14 cellular contexts compared by ENCODE assay signal in the genomic region with DNA sequence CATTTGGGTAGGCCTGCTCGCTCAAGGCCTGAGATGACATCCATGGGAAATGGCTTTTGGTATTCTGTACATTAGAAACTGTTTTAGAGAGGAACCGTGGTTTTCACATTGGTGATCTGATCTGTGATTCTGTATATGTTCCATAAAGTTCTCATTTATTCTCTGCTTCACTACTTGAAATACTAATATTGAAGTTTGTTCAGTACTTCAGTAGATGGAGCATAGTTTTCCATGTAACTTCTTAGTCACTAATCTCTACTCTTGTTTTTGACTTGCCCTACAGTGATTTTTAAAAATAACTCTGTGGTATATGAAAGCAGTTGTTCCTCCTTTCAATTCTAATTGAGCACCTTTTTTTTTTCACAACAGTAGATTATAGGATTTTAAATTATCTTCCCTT.
DNase-seq lines count a peak whose midpoint lies in the region; ATAC-seq and TF ChIP-seq lines count a peak whose summit lies in the region.
"Had no signal": no experiment of that assay in that cellular context is flagged by ENCODE, and none has a peak within 500 bp of the region (broad histone marks: within the 10 kb centered on the region; RNA-seq: fewer than 3 reads in every experiment).

No MANE protein-coding gene starts in this region.

- H3K4me1 ChIP-seq in ascending aorta (peaks cover 8 to 53% of the 10 kb centered on the region in 2 donors), subcutaneous abdominal adipose tissue (ENCODE audit: control insufficient read depth in 5 of 5, insufficient read depth in 5 of 5, low read length in 5 of 5) (peaks cover 3 to 41% (median 30%) of the 10 kb centered on the region in 5 donors), SJCRH30 (no peaks in the 10 kb centered on the region), Peyer's patch (peaks cover 0 to 20% (median 9%) of the 10 kb centered on the region in 4 donors)

- no peak for DNase-seq in activated naive CD4-positive, alpha-beta T cell treated with anti-CD3 and anti-CD28 coated beads for 36 hours
- no peak for DNase-seq in activated naive CD4-positive, alpha-beta T cell treated with anti-CD3 and anti-CD28 coated beads, Interleukin-2, amount 50 U/mL, for 16 hours
- DNase-seq in ascending aorta (ENCODE audit: low spot score in 2 of 2) (no peak), SJCRH30 (no peak), sciatic nerve (ENCODE audit: low spot score) (no peak), Peyer's patch (no peak)
- DNase-seq: midbrain; NCI-H1417 treated with DMSO at 0.1 percent for 48 hours; NCI-H748 treated with DMSO at 0.1 percent for 48 hours; stimulated activated CD4-positive, alpha-beta T cell treated with anti-CD3 and anti-CD28 coated beads, Interleukin-2, amount 100 ng/mL, for 24 hours; stimulated activated naive CD4-positive, alpha-beta T cell had no signal

- peaks cover 37% of the 10 kb centered on the region for H3K36me3 Mint-ChIP-seq in activated naive CD4-positive, alpha-beta T cell treated with anti-CD3 and anti-CD28 coated beads for 36 hours (ENCODE audit: low read depth)

- H3K27me3 ChIP-seq in ascending aorta (no peaks in the 10 kb centered on the region), subcutaneous abdominal adipose tissue (ENCODE audit: control insufficient read depth in 5 of 5, insufficient read depth in 4 of 5, low read length in 5 of 5) (no peaks in the 10 kb centered on the region), SJCRH30 (no peaks in the 10 kb centered on the region), Peyer's patch (no peaks in the 10 kb centered on the region)

- no peaks in the 10 kb centered on the region for H3K9me3 Mint-ChIP-seq in activated naive CD4-positive, alpha-beta T cell treated with anti-CD3 and anti-CD28 coated beads for 36 hours

- peaks cover 0 to 4% of the 10 kb centered on the region in 2 donors for H3K9me3 ChIP-seq in ascending aorta
- no peaks in the 10 kb centered on the region for H3K9me3 ChIP-seq in subcutaneous abdominal adipose tissue (ENCODE audit: control insufficient read depth in 5 of 5, low read length in 5 of 5)
- H3K9me3 ChIP-seq in SJCRH30 (replicated peaks) = no peaks in the 10 kb centered on the region
- H3K9me3 ChIP-seq in Peyer's patch = no peaks in the 10 kb centered on the region

- H3K27ac ChIP-seq in ascending aorta (peak overlapping the region; percentile 58 to 91), subcutaneous abdominal adipose tissue (ENCODE audit: low read depth, low read length) (peak overlapping the region; percentile 13), SJCRH30 (no peak overlapping the region), Peyer's patch (peak overlapping the region in 1 of 4 donors; percentile 17)
- H3K27ac ChIP-seq: SK-N-MC had no signal

- CTCF ChIA-PET in activated naive CD4-positive, alpha-beta T cell treated with anti-CD3 and anti-CD28 coated beads for 36 hours (lab: Charles Lee) = no interaction called here

- no peak overlapping the region for H3K4me3 Mint-ChIP-seq in activated naive CD4-positive, alpha-beta T cell treated with anti-CD3 and anti-CD28 coated beads for 36 hours

- no peaks in the 10 kb centered on the region for H3K27me3 Mint-ChIP-seq in activated naive CD4-positive, alpha-beta T cell treated with anti-CD3 and anti-CD28 coated beads for 36 hours (ENCODE audit: low read depth)

- H3K4me1 Mint-ChIP-seq in activated naive CD4-positive, alpha-beta T cell treated with anti-CD3 and anti-CD28 coated beads for 36 hours (ENCODE audit: low read depth) = peaks cover 85% of the 10 kb centered on the region

- no peak for TF ChIP-seq POLR2A in Peyer's patch (IDR thresholded peaks at IDR 0.05)

- no peak overlapping the region for H3K9ac ChIP-seq in subcutaneous abdominal adipose tissue (ENCODE audit: low read length in 5 of 5)

- intact Hi-C loops in activated naive CD4-positive, alpha-beta T cell treated with anti-CD3 and anti-CD28 coated beads for 36 hours (cut with micrococcal nuclease) = loop anchor here (2.0 kb wide), 1 partner anchor 14 kb away; no protein-coding TSS in a partner anchor
- intact Hi-C loops in ascending aorta (cut with DNase I) (no loop called here), sciatic nerve (cut with DNase I) (no loop called here)

- peak overlapping the region; percentile 79 for H3K27ac Mint-ChIP-seq in activated naive CD4-positive, alpha-beta T cell treated with anti-CD3 and anti-CD28 coated beads for 36 hours

- ATAC-seq in HG02885 (IDR thresholded peaks at IDR 0.05; ENCODE audit: poor library complexity, unreplicated experiment) (peak; percentile 41), sciatic nerve (no peak)

- H3K4me3 ChIP-seq in ascending aorta (no peak overlapping the region), subcutaneous abdominal adipose tissue (ENCODE audit: low read depth in 1 of 5, low read length in 5 of 5) (no peak overlapping the region), SJCRH30 (no peak overlapping the region), Peyer's patch (no peak overlapping the region)
- H3K4me3 ChIP-seq: SK-N-MC had no signal

- no peak for TF ChIP-seq CTCF in ascending aorta (IDR thresholded peaks at IDR 0.05)
- TF ChIP-seq CTCF in Peyer's patch (IDR thresholded peaks at IDR 0.05) = no peak

- peaks cover 0 to 2% of the 10 kb centered on the region in 2 donors for H3K36me3 ChIP-seq in ascending aorta
- H3K36me3 ChIP-seq in subcutaneous abdominal adipose tissue (ENCODE audit: control insufficient read depth in 5 of 5, insufficient read depth in 5 of 5, low read length in 5 of 5) = peaks cover 0 to 9% (median 3%) of the 10 kb centered on the region in 5 donors
- H3K36me3 ChIP-seq in SJCRH30 = no peaks in the 10 kb centered on the region
- H3K36me3 ChIP-seq in Peyer's patch = peaks cover 0 to 10% (median 0%) of the 10 kb centered on the region in 3 donors
